Comparison of ENCODE assay signal across 15 cellular contexts in the genomic region with DNA sequence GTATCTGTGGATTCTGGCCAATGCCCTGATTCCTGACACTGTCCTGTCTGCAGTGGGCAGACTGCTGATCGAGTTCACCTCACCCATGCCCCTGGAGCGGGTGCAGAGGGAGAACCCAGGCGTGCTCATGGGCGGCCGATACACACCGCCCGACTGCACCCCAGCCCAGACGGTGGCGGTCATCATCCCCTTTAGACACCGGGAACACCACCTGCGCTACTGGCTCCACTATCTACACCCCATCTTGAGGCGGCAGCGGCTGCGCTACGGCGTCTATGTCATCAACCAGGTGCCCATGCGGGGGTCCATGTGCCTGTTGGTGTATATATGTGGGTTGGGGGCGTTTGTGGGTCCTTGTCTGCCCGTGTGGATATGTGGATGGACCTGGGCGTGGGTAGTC. TPM values are rescaled to one million over a fixed set of nuclear protein-coding genes. Genes with fewer than 3 reads are reported as not detected.
DNase-seq lines count a peak whose midpoint lies in the region; ATAC-seq, FAIRE-seq and TF ChIP-seq lines count a peak whose summit lies in the region.
"Had no signal": no experiment of that assay in that cellular context is flagged by ENCODE, and none has a peak within 500 bp of the region (broad histone marks: within the 10 kb centered on the region; RNA-seq: fewer than 3 reads in every experiment).

No MANE protein-coding gene starts in this region.

- in situ Hi-C loops in K562 (cut with MboI) = no loop called here

- no peak for TF ChIP-seq EP300 in K562 (IDR thresholded peaks at IDR 0.05; ENCODE audit: low read length)

- FAIRE-seq in K562 (lab: Jason Lieb, UNC) (no peak), H54 (lab: Jason Lieb, UNC) (no peak)
- FAIRE-seq: A549 had no signal

- H3K27ac ChIP-seq in heart right ventricle (no peak overlapping the region), K562 (ENCODE audit: extremely low read depth, low read depth, low read length) (no peak overlapping the region)
- H3K27ac ChIP-seq: C4-2B had no signal

- TF ChIP-seq CTCF in heart right ventricle (IDR thresholded peaks at IDR 0.05) (no peak), K562 (IDR thresholded peaks at IDR 0.05 in 2 of 3, conservative IDR thresholded peaks at IDR 0.05 in 1 of 3; ENCODE audit: insufficient read depth in 2 of 3, low read depth in 1 of 3, low read length in 3 of 3) (no peak), nephron (IDR thresholded peaks at IDR 0.05; ENCODE audit: unreplicated experiment in 3 of 3) (no peak)

- 96 to 97% methylated on average over 20 of the region's 20 CpGs for WGBS in heart right ventricle, 2 donors
- WGBS in K562 (ENCODE audit: insufficient coverage, low coverage, missing lambda C conversion rate) = 97% methylated on average over 18 of the region's 20 CpGs

- H3K9me3 ChIP-seq in heart right ventricle (no peaks in the 10 kb centered on the region), K562 (replicated peaks; ENCODE audit: control insufficient read depth, insufficient read depth, low read depth, low read length) (no peaks in the 10 kb centered on the region)
- H3K9me3 ChIP-seq: A549 had no signal

- no peak for TF ChIP-seq RAD21 in K562 (CRISPR knock-in tag; conservative IDR thresholded peaks at IDR 0.05 in 1 of 2, IDR thresholded peaks at IDR 0.05 in 1 of 2)

- DNase-seq in Right ventricle myocardium superior (peak; percentile 32), heart right ventricle (no peak), K562 (ENCODE audit: extremely low read depth in 1 of 4, low spot score in 3 of 4) (no peak), ureter (ENCODE audit: low spot score) (peak; percentile 40), NCI-H774 (lab: John Stamatoyannopoulos, UW) (no peak), H54 (ENCODE audit: insufficient read length, low spot score) (no peak)
- DNase-seq: DMS 273 treated with DMSO at 0.1 percent for 48 hours, NCI-H187 treated with DMSO at 0.1 percent for 48 hours, NCI-H345, NCI-H748 treated with DMSO at 0.1 percent for 48 hours, RPMI8226 had no signal

- H3K9me1 ChIP-seq in K562 (ENCODE audit: control insufficient read depth, insufficient read depth, low read length) = peaks cover 15% of the 10 kb centered on the region

- H3K4me3 Mint-ChIP-seq in nephron = peak overlapping the region in 2 of 3 experiments; percentile 35 to 93

- no TSS peak for BruUV-seq in K562 (replicated peaks; lab: Mats Ljungman, UMichigan)

- H3K27ac Mint-ChIP-seq in nephron = no peak overlapping the region

- H4K20me1 ChIP-seq in K562 (replicated peaks; ENCODE audit: control insufficient read depth, insufficient read depth, low read length) = peaks cover 22% of the 10 kb centered on the region; the same call in 1 of the 2 replicates

- TF ChIP-seq POLR2A in K562 (conservative IDR thresholded peaks at IDR 0.05) (no peak), H54 (IDR thresholded peaks at IDR 0.05; ENCODE audit: low read depth, low read length) (no peak)

- H3K4me3 ChIP-seq in heart right ventricle (no peak overlapping the region), K562 (no peak overlapping the region)
- H3K4me3 ChIP-seq: A549 had no signal

- intact Hi-C loops in Right ventricle myocardium superior (cut with DNase I) = no loop called here
- intact Hi-C loops in heart right ventricle (cut with DNase I) = no loop called here
- intact Hi-C loops in K562 (cut with micrococcal nuclease) = no loop called here

- peaks cover 43% of the 10 kb centered on the region for H3K4me1 Mint-ChIP-seq in nephron

- peak overlapping the region in 1 of 2 experiments; percentile 99; a peak in 1 of 4 replicates for H3K9ac ChIP-seq in K562 (ENCODE audit: insufficient read depth in 1 of 2, low read depth in 2 of 2, low read length in 2 of 2)

- POLR2A ChIA-PET in K562 (lab: Yijun Ruan, JAX) = interaction anchor here (0.9 to 1.2 kb wide), 2 partner anchors 11 to 67 kb away, joined by 3 read pairs; no protein-coding TSS in a partner anchor

- H2AFZ ChIP-seq in K562 (ENCODE audit: low read depth, low read length) = no peak overlapping the region

- peaks cover 45% of the 10 kb centered on the region for H3K36me3 Mint-ChIP-seq in nephron (ENCODE audit: low read depth)

- H3K9me3 Mint-ChIP-seq in nephron = no peaks in the 10 kb centered on the region

- H3K27me3 ChIP-seq in heart right ventricle = no peaks in the 10 kb centered on the region
- no peaks in the 10 kb centered on the region for H3K27me3 ChIP-seq in K562 (ENCODE audit: control insufficient read depth in 2 of 2, insufficient read depth in 2 of 2, low read length in 2 of 2)

- H3K4me1 ChIP-seq in heart right ventricle (peaks cover 7 to 37% (median 30%) of the 10 kb centered on the region in 9 donors), K562 (replicated peaks in 1 of 2; ENCODE audit: control insufficient read depth in 2 of 2, insufficient read depth in 2 of 2, low read length in 2 of 2) (peaks cover 37 to 73% of the 10 kb centered on the region in 2 experiments)

- peaks cover 62% of the 10 kb centered on the region for H3K79me2 ChIP-seq in K562 (ENCODE audit: control insufficient read depth, insufficient read depth, low read length)

- H3K36me3 ChIP-seq in heart right ventricle (peaks cover 0 to 34% (median 15%) of the 10 kb centered on the region in 9 donors), K562 (ENCODE audit: control insufficient read depth, insufficient read depth, low read length) (peaks cover 81% of the 10 kb centered on the region)

- H3K4me2 ChIP-seq in K562 (ENCODE audit: insufficient read depth, low read length) = no peak overlapping the region

- ATAC-seq in Right ventricle myocardium superior (ENCODE audit: poor library complexity) = no peak
- ATAC-seq in heart right ventricle = no peak
- ATAC-seq in K562 = no peak
- no peak for ATAC-seq in GM18870 (IDR thresholded peaks at IDR 0.05; ENCODE audit: unreplicated experiment)
- ATAC-seq: A549 had no signal

- H3K27me3 Mint-ChIP-seq in nephron (ENCODE audit: low read depth) = no peaks in the 10 kb centered on the region

- CTCF ChIA-PET in K562 (lab: Yijun Ruan, JAX; ENCODE audit: low intra/inter-chr PET ratio) = no interaction called here

RNA-seq across cellular contexts. Expression of gene B4GALT2, which starts 2.6 kb away (rescaled TPM):
- 34.3 TPM for total RNA-seq in Right ventricle myocardium superior
- 10 to 100 TPM; 31.1 to 47.0 (median 38.6) TPM for total RNA-seq in heart right ventricle
- 10 to 100 TPM; 25.4 to 50.8 TPM for polyA plus RNA-seq in heart right ventricle
- total RNA-seq in K562 (2011; cell fraction: chromatin; rRNA removed; ENCODE audit: low replicate concordance) = 27.8 and 57.7 TPM in 2 replicates
- 51.2 and 57.7 TPM in 2 replicates for total RNA-seq in K562 (2011; cell fraction: nucleolus; rRNA removed)
- 45.8 and 54.2 TPM in 2 replicates for total RNA-seq in K562 (2011; cell fraction: nucleoplasm; rRNA removed)
- total RNA-seq in K562 (2014; rRNA removed) = 86.8 and 116 TPM in 2 replicates
- total RNA-seq in K562 (2014; rRNA removed; fragmentation: Illumina TruSeq; extraction: Trizol) = 23.4 and 31.0 TPM in 2 replicates
- total RNA-seq in K562 (2015; rRNA removed; fragmentation: Illumina TruSeq; extraction: Trizol) = 43.8 and 45.9 TPM in 2 replicates
- total RNA-seq in K562 (2021) = 76.2 and 78.0 TPM in 2 replicates
- 39.0 and 43.9 TPM in 2 replicates for polyA plus RNA-seq in K562 (2011; rRNA removed)
- polyA plus RNA-seq in K562 (2011; cell fraction: cytosol; rRNA removed) = 78.6 and 206 TPM in 2 replicates
- 55.1 and 117 TPM in 2 replicates for polyA plus RNA-seq in K562 (2011; cell fraction: nucleus; rRNA removed)
- polyA plus RNA-seq in K562 (2012) = 44.8 and 50.7 TPM in 2 replicates
- 63.7 and 69.7 TPM in 2 replicates for polyA plus RNA-seq in K562 (2014; fragmentation: Illumina TruSeq; extraction: Trizol)
- 1 to 10 TPM; 1.3 to 2.8 TPM for polyA plus RNA-seq in K562 (2014; fragmentation: Nextera tagmentation; extraction: Ambion mirVana)
- polyA plus RNA-seq in K562 (2014; rRNA removed) = 71.9 and 85.4 TPM in 2 replicates
- polyA minus RNA-seq in K562 (2011; rRNA and poly(A)+ RNA removed) = 21.4 and 27.7 TPM in 2 replicates
- 40.9 and 42.3 TPM in 2 replicates for polyA minus RNA-seq in K562 (2011; cell fraction: cytosol; rRNA and poly(A)+ RNA removed)
- polyA minus RNA-seq in K562 (2011; cell fraction: nucleus; rRNA and poly(A)+ RNA removed) = 26.7 and 28.3 TPM in 2 replicates
- total RNA-seq in ureter = 39.7 TPM

RNA-seq across cellular contexts. Expression of gene ATP6V0B, which starts 6.9 kb away (rescaled TPM):
- total RNA-seq in Right ventricle myocardium superior = 80.9 TPM
- total RNA-seq in heart right ventricle = 100 to 1,000 TPM in 3 of 10 donors, 10 to 100 TPM in 7; 63.1 to 112 (median 72.9) TPM
- polyA plus RNA-seq in heart right ventricle = 100 to 1,000 TPM in 1 of 2 donors, 10 to 100 TPM in 1; 73.4 to 227 TPM
- total RNA-seq in K562 (2011; cell fraction: chromatin; rRNA removed; ENCODE audit: low replicate concordance) = 240 and 478 TPM in 2 replicates
- total RNA-seq in K562 (2011; cell fraction: nucleolus; rRNA removed) = 771 and 1,062 TPM in 2 replicates
- 571 and 616 TPM in 2 replicates for total RNA-seq in K562 (2011; cell fraction: nucleoplasm; rRNA removed)
- total RNA-seq in K562 (2014; rRNA removed) = 296 and 328 TPM in 2 replicates
- total RNA-seq in K562 (2014; rRNA removed; fragmentation: Illumina TruSeq; extraction: Trizol) = 143 and 167 TPM in 2 replicates
- total RNA-seq in K562 (2015; rRNA removed; fragmentation: Illumina TruSeq; extraction: Trizol) = 196 and 203 TPM in 2 replicates
- 279 and 286 TPM in 2 replicates for total RNA-seq in K562 (2021)
- 220 and 288 TPM in 2 replicates for polyA plus RNA-seq in K562 (2011; rRNA removed)
- polyA plus RNA-seq in K562 (2011; cell fraction: cytosol; rRNA removed) = 552 and 632 TPM in 2 replicates
- polyA plus RNA-seq in K562 (2011; cell fraction: nucleus; rRNA removed) = 601 and 849 TPM in 2 replicates
- polyA plus RNA-seq in K562 (2012) = 179 and 264 TPM in 2 replicates
- polyA plus RNA-seq in K562 (2014; fragmentation: Illumina TruSeq; extraction: Trizol) = 186 and 195 TPM in 2 replicates
- polyA plus RNA-seq in K562 (2014; fragmentation: Nextera tagmentation; extraction: Ambion mirVana) = 100 to 1,000 TPM; 137 to 276 TPM
- 282 and 348 TPM in 2 replicates for polyA plus RNA-seq in K562 (2014; rRNA removed)
- polyA minus RNA-seq in K562 (2011; rRNA and poly(A)+ RNA removed) = 127 and 130 TPM in 2 replicates
- polyA minus RNA-seq in K562 (2011; cell fraction: cytosol; rRNA and poly(A)+ RNA removed) = 83.6 and 86.7 TPM in 2 replicates
- 102 and 149 TPM in 2 replicates for polyA minus RNA-seq in K562 (2011; cell fraction: nucleus; rRNA and poly(A)+ RNA removed)
- total RNA-seq in ureter = 98.3 TPM

RNA-seq across cellular contexts. Expression of gene CCDC24, which starts 9.8 kb away (rescaled TPM):
- total RNA-seq in Right ventricle myocardium superior = 0.86 TPM
- total RNA-seq in heart right ventricle = 1 to 10 TPM in 8 of 10 donors, under 1 TPM in 2; 0.55 to 3.1 (median 1.3) TPM
- polyA plus RNA-seq in heart right ventricle = 1 to 10 TPM; 1.1 to 3.1 TPM
- total RNA-seq in K562 (2011; cell fraction: chromatin; rRNA removed; ENCODE audit: low replicate concordance) = 1.4 and 6.8 TPM in 2 replicates
- 5.8 TPM in 2 replicates for total RNA-seq in K562 (2011; cell fraction: nucleolus; rRNA removed)
- 4.1 and 6.1 TPM in 2 replicates for total RNA-seq in K562 (2011; cell fraction: nucleoplasm; rRNA removed)
- 3.0 and 4.5 TPM in 2 replicates for total RNA-seq in K562 (2014; rRNA removed)
- total RNA-seq in K562 (2014; rRNA removed; fragmentation: Illumina TruSeq; extraction: Trizol) = 0.70 and 1.5 TPM in 2 replicates
- total RNA-seq in K562 (2015; rRNA removed; fragmentation: Illumina TruSeq; extraction: Trizol) = 1.7 and 2.2 TPM in 2 replicates
- total RNA-seq in K562 (2021) = 4.4 and 5.2 TPM in 2 replicates
- 1.3 and 2.3 TPM in 2 replicates for polyA plus RNA-seq in K562 (2011; rRNA removed)
- polyA plus RNA-seq in K562 (2011; cell fraction: cytosol; rRNA removed) = 2.0 and 4.9 TPM in 2 replicates
- 6.8 and 13.1 TPM in 2 replicates for polyA plus RNA-seq in K562 (2011; cell fraction: nucleus; rRNA removed)
- 3.7 and 4.3 TPM in 2 replicates for polyA plus RNA-seq in K562 (2012)
- polyA plus RNA-seq in K562 (2014; fragmentation: Illumina TruSeq; extraction: Trizol) = 1.5 and 3.0 TPM in 2 replicates
- polyA plus RNA-seq in K562 (2014; fragmentation: Nextera tagmentation; extraction: Ambion mirVana) = under 1 TPM; 0.31 to 0.64 TPM
- polyA plus RNA-seq in K562 (2014; rRNA removed) = 3.7 and 4.5 TPM in 2 replicates
- 0.36 and 0.39 TPM in 2 replicates for polyA minus RNA-seq in K562 (2011; rRNA and poly(A)+ RNA removed)
- 1.1 and 5.4 TPM in 2 replicates for polyA minus RNA-seq in K562 (2011; cell fraction: cytosol; rRNA and poly(A)+ RNA removed)
- 1.7 and 2.2 TPM in 2 replicates for polyA minus RNA-seq in K562 (2011; cell fraction: nucleus; rRNA and poly(A)+ RNA removed)
- total RNA-seq in ureter = 22.6 TPM

RNA-seq across cellular contexts. Expression of gene DPH2, which starts 11.8 kb away (rescaled TPM):
- total RNA-seq in Right ventricle myocardium superior = 16.2 TPM
- 10 to 100 TPM; 10.7 to 22.0 (median 14.3) TPM for total RNA-seq in heart right ventricle
- polyA plus RNA-seq in heart right ventricle = 10 to 100 TPM in 1 of 2 donors, 1 to 10 TPM in 1; 9.4 to 33.7 TPM
- 110 and 268 TPM in 2 replicates for total RNA-seq in K562 (2011; cell fraction: chromatin; rRNA removed; ENCODE audit: low replicate concordance)
- total RNA-seq in K562 (2011; cell fraction: nucleolus; rRNA removed) = 191 and 199 TPM in 2 replicates
- 123 and 150 TPM in 2 replicates for total RNA-seq in K562 (2011; cell fraction: nucleoplasm; rRNA removed)
- 87.5 and 122 TPM in 2 replicates for total RNA-seq in K562 (2014; rRNA removed)
- 31.9 and 39.4 TPM in 2 replicates for total RNA-seq in K562 (2014; rRNA removed; fragmentation: Illumina TruSeq; extraction: Trizol)
- 66.8 and 68.1 TPM in 2 replicates for total RNA-seq in K562 (2015; rRNA removed; fragmentation: Illumina TruSeq; extraction: Trizol)
- total RNA-seq in K562 (2021) = 94.1 and 97.3 TPM in 2 replicates
- polyA plus RNA-seq in K562 (2011; rRNA removed) = 63.1 and 71.2 TPM in 2 replicates
- polyA plus RNA-seq in K562 (2011; cell fraction: cytosol; rRNA removed) = 117 and 149 TPM in 2 replicates
- 379 and 380 TPM in 2 replicates for polyA plus RNA-seq in K562 (2011; cell fraction: nucleus; rRNA removed)
- polyA plus RNA-seq in K562 (2012) = 39.2 and 65.5 TPM in 2 replicates
- 81.1 and 106 TPM in 2 replicates for polyA plus RNA-seq in K562 (2014; fragmentation: Illumina TruSeq; extraction: Trizol)
- 10 to 100 TPM; 17.9 to 27.0 TPM for polyA plus RNA-seq in K562 (2014; fragmentation: Nextera tagmentation; extraction: Ambion mirVana)
- 93.2 and 110 TPM in 2 replicates for polyA plus RNA-seq in K562 (2014; rRNA removed)
- polyA minus RNA-seq in K562 (2011; rRNA and poly(A)+ RNA removed) = 50.3 and 52.5 TPM in 2 replicates
- 35.5 and 48.5 TPM in 2 replicates for polyA minus RNA-seq in K562 (2011; cell fraction: cytosol; rRNA and poly(A)+ RNA removed)
- 96.7 and 113 TPM in 2 replicates for polyA minus RNA-seq in K562 (2011; cell fraction: nucleus; rRNA and poly(A)+ RNA removed)
- total RNA-seq in ureter = 32.2 TPM

RNA-seq across cellular contexts. Expression of gene IPO13, which starts 34.9 kb away (rescaled TPM):
- total RNA-seq in Right ventricle myocardium superior (58.8 TPM), heart right ventricle (10 to 100 TPM; 53.3 to 66.1 (median 56.8) TPM), K562 (2014; rRNA removed) (17.5 and 27.9 TPM in 2 replicates), K562 (2014; rRNA removed; fragmentation: Illumina TruSeq; extraction: Trizol) (7.8 and 10.0 TPM in 2 replicates), K562 (2015; rRNA removed; fragmentation: Illumina TruSeq; extraction: Trizol) (16.1 and 16.2 TPM in 2 replicates), K562 (2021) (28.4 and 30.8 TPM in 2 replicates), ureter (22.1 TPM)
- polyA plus RNA-seq in heart right ventricle (10 to 100 TPM; 25.2 to 74.5 TPM), K562 (2011; rRNA removed) (13.9 and 19.1 TPM in 2 replicates), K562 (2014; fragmentation: Illumina TruSeq; extraction: Trizol) (24.7 and 27.1 TPM in 2 replicates), K562 (2014; fragmentation: Nextera tagmentation; extraction: Ambion mirVana) (1 to 10 TPM; 7.0 to 9.8 TPM), K562 (2014; rRNA removed) (18.6 and 22.0 TPM in 2 replicates)
- total RNA-seq in K562 (2011; cell fraction: chromatin; rRNA removed; ENCODE audit: low replicate concordance) = 24.0 and 67.1 TPM in 2 replicates
- 41.3 and 46.4 TPM in 2 replicates for total RNA-seq in K562 (2011; cell fraction: nucleolus; rRNA removed)
- total RNA-seq in K562 (2011; cell fraction: nucleoplasm; rRNA removed) = 28.3 and 29.6 TPM in 2 replicates
- polyA plus RNA-seq in K562 (2011; cell fraction: cytosol; rRNA removed) = 27.1 and 36.4 TPM in 2 replicates
- 59.2 and 89.3 TPM in 2 replicates for polyA plus RNA-seq in K562 (2011; cell fraction: nucleus; rRNA removed)
- 27.4 and 30.4 TPM in 2 replicates for polyA plus RNA-seq in K562 (2012)
- 18.8 and 24.2 TPM in 2 replicates for polyA minus RNA-seq in K562 (2011; rRNA and poly(A)+ RNA removed)
- 16.5 and 21.7 TPM in 2 replicates for polyA minus RNA-seq in K562 (2011; cell fraction: cytosol; rRNA and poly(A)+ RNA removed)
- polyA minus RNA-seq in K562 (2011; cell fraction: nucleus; rRNA and poly(A)+ RNA removed) = 18.4 and 22.3 TPM in 2 replicates

Comparison
In these comparisons a context has a peak if more than half of its experiments do, and no peak if none do; other contexts are left out.
1. DNase-seq: peak in Right ventricle myocardium superior (single experiment) and ureter (single experiment); none in heart right ventricle (0 of 2), K562 (0 of 4), NCI-H774 (single experiment) and H54 (single experiment).